ENCODE assay signal across 37 cellular contexts in the genomic region with DNA sequence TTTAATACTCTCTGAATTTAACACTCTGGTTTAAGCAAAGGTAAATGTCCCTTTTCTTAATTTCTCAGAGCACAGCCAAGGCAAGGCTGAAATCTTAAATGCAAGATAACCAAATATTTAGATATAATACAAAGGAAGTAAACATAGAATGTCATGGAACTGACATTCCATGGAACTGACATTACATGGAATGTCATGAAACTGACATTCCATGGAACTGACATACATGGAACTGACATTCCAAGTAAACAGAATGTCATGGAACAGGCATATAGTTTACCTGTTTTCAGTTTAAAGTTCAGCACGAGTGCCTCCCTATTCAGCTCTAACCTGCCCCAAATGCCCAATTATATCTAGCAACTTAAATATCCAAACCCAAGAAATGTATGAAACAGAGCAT. TPM values are rescaled to one million over a fixed set of nuclear protein-coding genes. Genes with fewer than 3 reads are reported as not detected.
"Had no signal": no experiment of that assay in that cellular context is flagged by ENCODE, and none has a peak within 500 bp of the region (broad histone marks: within the 10 kb centered on the region; RNA-seq: fewer than 3 reads in every experiment).

No MANE protein-coding gene starts in this region.

- H3K27ac ChIP-seq: KMS-11 had no signal

- H3K9me3 ChIP-seq: MG63 had no signal

- H3K9ac ChIP-seq: KMS-11 had no signal

- H3K36me3 ChIP-seq: MG63 had no signal

- DNase-seq: Karpas-422, Kasumi-1, MG63, MV-4-11, NCI-H1048, NCI-H1092, NCI-H1092 treated with DMSO at 0.1 percent for 48 hours, NCI-H1105, NCI-H1105 treated with DMSO at 0.1 percent for 48 hours, NCI-H1417, NCI-H1417 treated with DMSO at 0.1 percent for 48 hours, NCI-H1436, NCI-H1436 treated with DMSO at 0.1 percent for 48 hours, NCI-H146, NCI-H1694, NCI-H1694 treated with DMSO at 0.1 percent for 48 hours, NCI-H187, NCI-H187 treated with DMSO at 0.1 percent for 48 hours, NCI-H1930, NCI-H2029, NCI-H2029 treated with DMSO at 0.1 percent for 48 hours, NCI-H2081, NCI-H2081 treated with DMSO at 0.1 percent for 48 hours, NCI-H2107, NCI-H2171, NCI-H2171 treated with DMSO at 0.1 percent for 48 hours, NCI-H2227 treated with DMSO at 0.1 percent for 48 hours, NCI-H226, NCI-H345, NCI-H446, NCI-H446 treated with DMSO at 0.1 percent for 48 hours, NCI-H510A, NCI-H510A treated with DMSO at 0.1 percent for 48 hours, NCI-H524 treated with DMSO at 0.1 percent for 48 hours had no signal

- H3K4me2 ChIP-seq: KMS-11 had no signal

- H3K4me3 ChIP-seq: MG63 had no signal

RNA-seq across cellular contexts. Expression of a gene that starts 21.8 kb away (rescaled TPM):
- total RNA-seq: M059J, MCF 10A had no signal
